Comparison of ENCODE assay signal across 8 cellular contexts in genomic region chr12:108597559-108598471, GRCh38. TPM values are rescaled to one million over a fixed set of nuclear protein-coding genes. Genes with fewer than 3 reads are reported as not detected.
A peak's percentile ranks its signal among the peaks of the same experiment; 100 is the strongest.
DNase-seq lines count a peak whose midpoint lies in the region; ATAC-seq and TF ChIP-seq lines count a peak whose summit lies in the region.

TSS of gene TMEM119 (minus strand) at chr12:108598084. CDS start at chr12:108592383, 5,701 bp downstream.

- H2AFZ ChIP-seq in MM.1S (ENCODE audit: low read length), result no peak within 1 kb of the TSS

- no peaks in the 10 kb centered on the region for H3K79me2 ChIP-seq in MM.1S (ENCODE audit: low read length)

- H3K27me3 ChIP-seq in lung (ENCODE audit: control insufficient read depth, insufficient read depth) (no peaks in the 10 kb centered on the region), thyroid gland (no peaks in the 10 kb centered on the region), MM.1S (replicated peaks; ENCODE audit: insufficient read depth, low read length) (no peaks in the 10 kb centered on the region)

- no peaks in the 10 kb centered on the region for H3K9me2 ChIP-seq in MM.1S (replicated peaks; ENCODE audit: insufficient read depth, low read length)

- H3K4me2 ChIP-seq in MM.1S (ENCODE audit: low read depth, low read length), result no peak within 1 kb of the TSS

- peak within 1 kb of the TSS in 1 of 2 donors; percentile 22 for H3K27ac ChIP-seq in coronary artery
- H3K27ac ChIP-seq in lung (ENCODE audit: low read depth in 1 of 2, low read length in 1 of 2), result peak within 1 kb of the TSS in 1 of 2 donors; percentile 22
- peak within 1 kb of the TSS in 1 of 3 donors; percentile 33 for H3K27ac ChIP-seq in thyroid gland
- H3K27ac ChIP-seq in MM.1S (ENCODE audit: low read length), result no peak within 1 kb of the TSS

- 39 to 49% methylated on average over 24 to 27 of the region's 27 CpGs for WGBS in lung, 2 donors
- WGBS in thyroid gland, 2 donors, result 38 to 41% methylated on average over 19 to 22 of the region's 27 CpGs

- peak; percentile 28 for ATAC-seq in lung (ENCODE audit: insufficient read depth, low FRiP score)
- no peak for ATAC-seq in HG02840 (IDR thresholded peaks at IDR 0.05; ENCODE audit: low FRiP score, unreplicated experiment)

- intact Hi-C loops in thyroid gland (cut with DNase I), result no loop called here

- H3K9me3 ChIP-seq in lung (ENCODE audit: control insufficient read depth in 2 of 2, insufficient read depth in 1 of 2, low read length in 1 of 2) (no peaks in the 10 kb centered on the region), thyroid gland (no peaks in the 10 kb centered on the region), MM.1S (replicated peaks; ENCODE audit: insufficient read depth, low read length) (no peaks in the 10 kb centered on the region)

- H3K36me3 ChIP-seq in lung (ENCODE audit: control insufficient read depth in 2 of 2, insufficient read depth in 2 of 2, low read length in 2 of 2), result no peaks in the 10 kb centered on the region
- H3K36me3 ChIP-seq in thyroid gland, result no peaks in the 10 kb centered on the region
- H3K36me3 ChIP-seq in MM.1S (replicated peaks; ENCODE audit: insufficient read depth, low read length), result no peaks in the 10 kb centered on the region

- DNase-seq in NB4 (ENCODE audit: low read depth) (peak; percentile 84), coronary artery (ENCODE audit: low spot score) (no peak), lung (ENCODE audit: low spot score) (peak; percentile 35), thyroid gland (no peak), NCI-H2196 treated with DMSO at 0.1 percent for 48 hours (lab: John Stamatoyannopoulos, UW; ENCODE audit: unreplicated experiment) (no peak), MM.1S (no peak), kidney tubule cell (ENCODE audit: low spot score) (no peak)

- H3K4me3 ChIP-seq in NB4 (ENCODE audit: low read depth, low read length), result no peak within 1 kb of the TSS
- H3K4me3 ChIP-seq in coronary artery, result peak within 1 kb of the TSS; percentile 61
- H3K4me3 ChIP-seq in lung, result peak within 1 kb of the TSS; percentile 18
- peak within 1 kb of the TSS in 1 of 3 donors; percentile 10 for H3K4me3 ChIP-seq in thyroid gland (replicated peaks in 1 of 3)
- H3K4me3 ChIP-seq in MM.1S (ENCODE audit: low read length), result no peak within 1 kb of the TSS

- TF ChIP-seq CTCF in NB4 (IDR thresholded peaks at IDR 0.05; ENCODE audit: low read depth, low read length) (no peak), coronary artery (IDR thresholded peaks at IDR 0.05) (no peak), lung (IDR thresholded peaks at IDR 0.05; ENCODE audit: control extremely low read depth, extremely low read depth) (no peak), thyroid gland (IDR thresholded peaks at IDR 0.05) (no peak), MM.1S (IDR thresholded peaks at IDR 0.05; ENCODE audit: low read length) (no peak)

- no peaks in the 10 kb centered on the region for H3F3A ChIP-seq in MM.1S (ENCODE audit: insufficient read depth, low read length)

- H3K4me1 ChIP-seq in lung (ENCODE audit: control insufficient read depth in 2 of 2, insufficient read depth in 2 of 2, low read length in 2 of 2), result no peaks in the 10 kb centered on the region
- no peaks in the 10 kb centered on the region for H3K4me1 ChIP-seq in thyroid gland
- no peaks in the 10 kb centered on the region for H3K4me1 ChIP-seq in MM.1S (ENCODE audit: low read length)

- H3K9ac ChIP-seq in MM.1S (ENCODE audit: low read length), result no peak within 1 kb of the TSS

- H4K20me1 ChIP-seq in MM.1S (ENCODE audit: insufficient read depth, low read length), result no peaks in the 10 kb centered on the region

- TF ChIP-seq POLR2A in NB4 (IDR thresholded peaks at IDR 0.05; ENCODE audit: extremely low read depth, insufficient read length), result no peak
- TF ChIP-seq POLR2A in thyroid gland (IDR thresholded peaks at IDR 0.05), result no peak

RNA-seq across cellular contexts. Expression of gene TMEM119, which starts in this region (rescaled TPM):
- total RNA-seq in lung (10 to 100 TPM; 22.5 to 31.9 TPM), thyroid gland (10 to 100 TPM in 3 of 4 donors, 1 to 10 TPM in 1; 6.9 to 21.6 (median 15.3) TPM)
- polyA plus RNA-seq in lung, result 10 to 100 TPM; 14.4 to 23.2 TPM

Comparison
In these comparisons a context has a peak if more than half of its experiments do, and no peak if none do; other contexts are left out.
1. DNase-seq: peak in NB4 (single experiment) and lung (single experiment); none in coronary artery (single experiment), thyroid gland (0 of 2), NCI-H2196 treated with DMSO at 0.1 percent for 48 hours (single experiment), MM.1S (single experiment) and kidney tubule cell (single experiment).
2. H3K4me3 ChIP-seq: peak in coronary artery (single experiment) and lung (single experiment); none in NB4 (single experiment) and MM.1S (single experiment).